17 cellular contexts compared by ENCODE assay signal in the genomic region with DNA sequence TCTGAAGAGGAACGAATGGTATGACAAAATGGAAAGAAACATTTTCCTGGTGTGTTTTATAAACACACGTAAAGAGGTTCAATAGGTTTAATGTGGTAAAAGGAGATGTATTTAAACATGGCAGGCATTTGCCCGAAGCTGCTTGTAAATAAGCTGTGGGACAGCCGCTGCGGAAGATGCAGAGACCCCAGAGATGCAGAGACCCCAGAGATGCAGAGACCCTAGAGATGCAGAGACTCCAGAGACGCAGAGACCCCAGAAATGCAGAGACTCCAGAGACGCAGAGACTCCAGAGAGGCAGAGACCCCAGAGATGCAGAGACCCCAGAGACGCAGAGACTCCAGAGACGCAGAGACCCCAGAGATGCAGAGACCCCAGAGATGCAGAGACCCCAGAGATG.
"Had no signal": no experiment of that assay in that cellular context is flagged by ENCODE, and none has a peak within 500 bp of the region (broad histone marks: within the 10 kb centered on the region; RNA-seq: fewer than 3 reads in every experiment).

No MANE protein-coding gene starts in this region.

- H3K4me2 ChIP-seq: SK-N-SH had no signal

- DNase-seq: KBM-7, MV-4-11, NCI-H1048, NCI-H1105, NCI-H1417, NCI-H1436 treated with DMSO at 0.1 percent for 48 hours, NCI-H1694, NCI-H187 treated with DMSO at 0.1 percent for 48 hours, NCI-H2029 treated with DMSO at 0.1 percent for 48 hours, NCI-H2107, NCI-H2227 treated with DMSO at 0.1 percent for 48 hours, NCI-H524, NCI-H69, NCI-H774, Right ventricle myocardium superior, RPMI8226, SK-N-SH had no signal

- H3K9ac ChIP-seq: SK-N-SH had no signal
